Comparison of ENCODE assay signal across 19 cellular contexts in the genomic region with DNA sequence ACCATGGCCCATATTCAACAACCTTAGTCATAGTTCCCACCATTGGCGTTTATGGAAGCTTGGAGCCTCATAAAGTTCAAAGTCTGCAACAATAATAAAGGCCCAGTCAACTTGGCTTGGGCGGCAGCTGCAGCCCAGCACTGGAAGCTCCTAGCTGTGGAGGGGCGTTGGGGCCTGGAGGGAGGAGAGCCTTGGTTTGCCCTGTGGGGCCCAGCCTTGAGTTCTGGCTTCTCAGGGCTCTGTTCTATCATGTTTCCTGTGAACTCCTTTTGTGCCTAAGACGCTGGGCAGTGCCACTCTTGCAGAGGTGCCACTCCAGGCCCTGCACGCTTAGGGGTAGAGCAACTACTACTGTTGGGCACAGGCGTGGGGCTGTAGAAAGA. TPM values are rescaled to one million over a fixed set of nuclear protein-coding genes. Genes with fewer than 3 reads are reported as not detected.
DNase-seq lines count a peak whose midpoint lies in the region; ATAC-seq and TF ChIP-seq lines count a peak whose summit lies in the region.
"Had no signal": no experiment of that assay in that cellular context is flagged by ENCODE, and none has a peak within 500 bp of the region (broad histone marks: within the 10 kb centered on the region; RNA-seq: fewer than 3 reads in every experiment).

No MANE protein-coding gene starts in this region.

- H3K27ac ChIP-seq in right cardiac atrium (ENCODE audit: low read length) (no peak overlapping the region), left ventricle myocardium inferior (replicated peaks) (no peak overlapping the region), colonic mucosa (peak overlapping the region; percentile 93), neural progenitor cell (no peak overlapping the region), urinary bladder (ENCODE audit: low read depth) (peak overlapping the region; percentile 7), mesendoderm (ENCODE audit: low read depth, low read length) (no peak overlapping the region)

- H2AFZ ChIP-seq in neural progenitor cell (replicated peaks), result no peak overlapping the region

- no peaks in the 10 kb centered on the region for H4K20me1 ChIP-seq in neural progenitor cell (ENCODE audit: low read depth)

- peaks cover 9% of the 10 kb centered on the region for H3K4me1 Mint-ChIP-seq in neural progenitor cell

- WGBS in right cardiac atrium, result 84% methylated on average over 6 of the region's 6 CpGs
- 84% methylated on average over 6 of the region's 6 CpGs for WGBS in urinary bladder
- WGBS in mesendoderm (ENCODE audit: extremely low coverage, insufficient coverage, low lambda C conversion rate), result no CpG with 5 or more reads among the region's 6 CpGs

- no peaks in the 10 kb centered on the region for H3K4me1 ChIP-seq in right cardiac atrium (ENCODE audit: control insufficient read depth, insufficient read depth, low read length)
- peaks cover 34% of the 10 kb centered on the region for H3K4me1 ChIP-seq in left ventricle myocardium inferior
- peaks cover 16% of the 10 kb centered on the region for H3K4me1 ChIP-seq in colonic mucosa
- H3K4me1 ChIP-seq in neural progenitor cell, result peaks cover 3% of the 10 kb centered on the region
- H3K4me1 ChIP-seq in urinary bladder (ENCODE audit: insufficient read depth), result no peaks in the 10 kb centered on the region
- peaks cover 4% of the 10 kb centered on the region for H3K4me1 ChIP-seq in mesendoderm (ENCODE audit: control insufficient read depth, low read depth, low read length)

- H3K56ac ChIP-seq in mesendoderm (ENCODE audit: low read length), result no peak overlapping the region

- H3K79me1 ChIP-seq in mesendoderm (ENCODE audit: low read length), result no peaks in the 10 kb centered on the region

- H3K36me3 ChIP-seq in left ventricle myocardium inferior (peaks cover 15% of the 10 kb centered on the region), colonic mucosa (no peaks in the 10 kb centered on the region), neural progenitor cell (no peaks in the 10 kb centered on the region), urinary bladder (ENCODE audit: insufficient read depth) (no peaks in the 10 kb centered on the region), mesendoderm (ENCODE audit: control insufficient read depth, insufficient read depth, low read length) (no peaks in the 10 kb centered on the region)

- H2AK5ac ChIP-seq in mesendoderm (ENCODE audit: low read length), result no peak overlapping the region

- TF ChIP-seq CTCF in left ventricle myocardium inferior (IDR thresholded peaks at IDR 0.05; ENCODE audit: borderline replicate concordance), result no peak
- no peak for TF ChIP-seq CTCF in colonic mucosa (IDR thresholded peaks at IDR 0.05)
- TF ChIP-seq CTCF in neural progenitor cell (IDR thresholded peaks at IDR 0.05), result no peak
- TF ChIP-seq CTCF in GM13976 (IDR thresholded peaks at IDR 0.05; ENCODE audit: borderline replicate concordance, control extremely low read depth, extremely low read depth, insufficient read depth, missing control alignments), result no peak

- H3K27ac Mint-ChIP-seq in neural progenitor cell, result no peak overlapping the region

- H4K5ac ChIP-seq in mesendoderm (ENCODE audit: low read length), result no peak overlapping the region

- H3K23ac ChIP-seq in mesendoderm (ENCODE audit: low read length), result no peak overlapping the region

- intact Hi-C loops in right cardiac atrium (cut with DNase I) (no loop called here), left ventricle myocardium inferior (cut with micrococcal nuclease) (no loop called here), colonic mucosa (cut with DNase I) (no loop called here)

- H3K9ac ChIP-seq in colonic mucosa (ENCODE audit: low read depth in 2 of 2, low read length in 2 of 2) (peak overlapping the region in 1 of 2 donors; percentile 53), neural progenitor cell (no peak overlapping the region), mesendoderm (ENCODE audit: low read length) (no peak overlapping the region)

- no peak overlapping the region for H2BK120ac ChIP-seq in mesendoderm (ENCODE audit: low read depth, low read length)

- H3F3A ChIP-seq in neural progenitor cell (ENCODE audit: low read depth), result no peaks in the 10 kb centered on the region

- H3K4me3 Mint-ChIP-seq in neural progenitor cell, result peak overlapping the region; percentile 43

- H3K18ac ChIP-seq in mesendoderm (ENCODE audit: low read length), result no peak overlapping the region

- H3K9me3 Mint-ChIP-seq in neural progenitor cell, result no peaks in the 10 kb centered on the region
- H3K9me3 Mint-ChIP-seq: brain, neural crest cell had no signal

- H3K9me3 ChIP-seq in right cardiac atrium (ENCODE audit: control insufficient read depth, low read length) (no peaks in the 10 kb centered on the region), left ventricle myocardium inferior (replicated peaks) (no peaks in the 10 kb centered on the region), colonic mucosa (no peaks in the 10 kb centered on the region), neural progenitor cell (ENCODE audit: low read depth) (no peaks in the 10 kb centered on the region)

- peaks cover 2% of the 10 kb centered on the region for H3K36me3 Mint-ChIP-seq in neural progenitor cell

- H2BK15ac ChIP-seq in mesendoderm (replicated peaks; ENCODE audit: low read depth), result no peak overlapping the region

- peaks cover 3% of the 10 kb centered on the region for H3K27me3 Mint-ChIP-seq in neural progenitor cell (ENCODE audit: insufficient read depth, low read depth)

- H3K27me3 ChIP-seq in right cardiac atrium (ENCODE audit: control insufficient read depth, insufficient read depth) (no peaks in the 10 kb centered on the region), left ventricle myocardium inferior (ENCODE audit: low read depth) (no peaks in the 10 kb centered on the region), colonic mucosa (no peaks in the 10 kb centered on the region), neural progenitor cell (peaks cover 21% of the 10 kb centered on the region), mesendoderm (ENCODE audit: insufficient read depth, low read length, poor library complexity) (no peaks in the 10 kb centered on the region)

- no peak overlapping the region for H3K4ac ChIP-seq in mesendoderm (ENCODE audit: low read depth, low read length)

- H3K4me3 ChIP-seq in right cardiac atrium (ENCODE audit: low read length) (no peak overlapping the region), left ventricle myocardium inferior (no peak overlapping the region), colonic mucosa (no peak overlapping the region), neural progenitor cell (no peak overlapping the region), urinary bladder (ENCODE audit: low read depth, low read length) (no peak overlapping the region), mesendoderm (ENCODE audit: low read length) (no peak overlapping the region)

- H2BK5ac ChIP-seq in mesendoderm (ENCODE audit: low read length), result no peak overlapping the region

- peak in 1 of 2 donors; percentile 4 for ATAC-seq in right cardiac atrium

- H3K4me2 ChIP-seq in neural progenitor cell, result no peak overlapping the region
- no peak overlapping the region for H3K4me2 ChIP-seq in mesendoderm (ENCODE audit: low read length)

- no peak overlapping the region for H4K8ac ChIP-seq in mesendoderm (ENCODE audit: low read depth, low read length)

- DNase-seq in right cardiac atrium (peak in 2 of 3 donors; percentile 38 to 64), left ventricle myocardium inferior (no peak), colonic mucosa (peak; percentile 83), neural progenitor cell (ENCODE audit: low spot score) (no peak), GM13976 (ENCODE audit: low spot score) (no peak), mesendoderm (no peak)
- DNase-seq in activated T-cell treated with anti-CD3 and anti-CD28 coated beads, Interleukin-2, amount 50 U/mL, for 48 hours, result no peak
- DNase-seq: ACHN; activated CD8-positive, alpha-beta T cell treated with anti-CD3 and anti-CD28 coated beads, Interleukin-2, amount 10 ng/mL, durations not matched to agents 7 days and 5 days; Calu3; effector memory CD4-positive, alpha-beta T cell; GDM1; H7; NCI-H1930; NCI-H526 treated with DMSO at 0.1 percent for 48 hours; stimulated activated CD4-positive, alpha-beta T cell treated with anti-CD3 and anti-CD28 coated beads, Interleukin-2, amount 100 ng/mL, for 48 hours had no signal

- in situ Hi-C loops in GM13976 (cut with MboI; ENCODE audit: low sequenced_read_pairs, unreplicated experiment), result no loop called here

- H3K79me2 ChIP-seq in neural progenitor cell (ENCODE audit: low read depth), result no peaks in the 10 kb centered on the region
- H3K79me2 ChIP-seq in mesendoderm (ENCODE audit: control insufficient read depth, insufficient read depth, low read length), result no peaks in the 10 kb centered on the region

RNA-seq across cellular contexts. Expression of gene ENGASE, which starts 0.9 kb away (rescaled TPM):
- total RNA-seq in right cardiac atrium, result 10 to 100 TPM; 35.6 to 48.0 (median 42.3) TPM
- 25.4 TPM for polyA plus RNA-seq in right cardiac atrium
- total RNA-seq in left ventricle myocardium inferior, result 31.5 TPM
- 100 to 1,000 TPM in 1 of 2 donors, 10 to 100 TPM in 1; 53.4 to 111 TPM for total RNA-seq in colonic mucosa
- 11.7 and 29.4 TPM in 2 replicates for total RNA-seq in neural progenitor cell (ENCODE audit: low replicate concordance)
- total RNA-seq in urinary bladder, result 17.2 TPM
- polyA plus RNA-seq in urinary bladder, result 27.4 TPM
- 5.1 TPM for polyA plus RNA-seq in mesendoderm (2013, experiment 1 of 2)
- polyA plus RNA-seq in mesendoderm (2013, experiment 2 of 2), result 6.1 TPM

RNA-seq across cellular contexts. Expression of gene C1QTNF1, which starts 49.7 kb away (rescaled TPM):
- total RNA-seq in right cardiac atrium (100 to 1,000 TPM; 232 to 655 (median 355) TPM), left ventricle myocardium inferior (146 TPM), colonic mucosa (10 to 100 TPM; 10.4 to 12.1 TPM), neural progenitor cell (ENCODE audit: low replicate concordance) (1.4 and 2.6 TPM in 2 replicates), urinary bladder (5.2 TPM)
- polyA plus RNA-seq in right cardiac atrium (286 TPM), urinary bladder (85.0 TPM)
- 0.49 TPM for polyA plus RNA-seq in mesendoderm (2013, experiment 1 of 2)
- 0.34 TPM for polyA plus RNA-seq in mesendoderm (2013, experiment 2 of 2)
- total RNA-seq: activated CD8-positive, alpha-beta T cell treated with anti-CD3 and anti-CD28 coated beads, Interleukin-2, amount 10 ng/mL, durations not matched to agents 7 days and 5 days had no signal

Comparison
In these comparisons a context has a peak if more than half of its experiments do, and no peak if none do; other contexts are left out.
1. DNase-seq: peak in right cardiac atrium (2 of 3) and colonic mucosa (single experiment); none in left ventricle myocardium inferior (single experiment), neural progenitor cell (single experiment), GM13976 (single experiment), mesendoderm (single experiment) and activated T-cell treated with anti-CD3 and anti-CD28 coated beads, Interleukin-2, amount 50 U/mL, for 48 hours (0 of 2).
2. H3K27ac ChIP-seq: peak in colonic mucosa (single experiment) and urinary bladder (single experiment); none in right cardiac atrium (single experiment), left ventricle myocardium inferior (single experiment), neural progenitor cell (single experiment) and mesendoderm (single experiment).
3. RNA of gene C1QTNF1, which starts 49.7 kb away (total RNA-seq): 232 to 655 TPM in right cardiac atrium and 146 TPM in left ventricle myocardium inferior (single experiment); 10.4 to 12.1 TPM in colonic mucosa, 5.2 TPM in urinary bladder (single experiment) and 1.4 to 2.6 TPM in neural progenitor cell; every median in the first group is over 10 times any median in the second.